ENCODE assay signal across 12 cellular contexts in the genomic region with DNA sequence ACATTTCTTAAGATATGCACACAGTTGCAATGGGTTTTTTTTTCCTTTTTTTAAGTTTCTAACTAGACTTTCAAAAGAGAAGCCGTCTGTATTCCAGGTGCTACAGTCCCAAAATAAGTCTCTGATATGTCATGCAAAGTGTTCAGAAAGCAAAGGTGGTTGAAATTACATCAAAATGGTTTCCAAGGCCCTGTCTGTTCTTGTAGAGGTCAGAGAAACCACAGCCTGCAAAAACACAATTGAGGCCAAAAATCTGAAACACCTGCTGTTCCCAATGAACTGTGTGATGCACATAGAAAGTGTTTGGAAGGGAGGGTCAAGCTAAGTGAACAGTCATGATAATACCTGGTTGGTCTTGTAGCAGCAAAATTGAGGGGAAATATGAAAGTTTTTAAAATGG.
A peak's percentile ranks its signal among the peaks of the same experiment; 100 is the strongest.
DNase-seq lines count a peak whose midpoint lies in the region; ATAC-seq and TF ChIP-seq lines count a peak whose summit lies in the region.
"Had no signal": no experiment of that assay in that cellular context is flagged by ENCODE, and none has a peak within 500 bp of the region (broad histone marks: within the 10 kb centered on the region; RNA-seq: fewer than 3 reads in every experiment).

No MANE protein-coding gene starts in this region.

- H3K27ac ChIP-seq in DND-41 (ENCODE audit: low read length) = no peak overlapping the region
- no peak overlapping the region for H3K27ac ChIP-seq in PC-9
- H3K27ac ChIP-seq: WERI-Rb-1 had no signal

- TF ChIP-seq CTCF in DND-41 (IDR thresholded peaks at IDR 0.05; ENCODE audit: borderline replicate concordance, extremely low read depth, low read length, poor library complexity, severe bottlenecking) = no peak
- TF ChIP-seq CTCF in PC-9 (conservative IDR thresholded peaks at IDR 0.05) = no peak

- ATAC-seq in DND-41 (ENCODE audit: insufficient read depth, low read depth) (0 out of 3 replicates have a peak, but pooled peaks have one; percentile 22), GM19328 (IDR thresholded peaks at IDR 0.05; ENCODE audit: unreplicated experiment) (peak; percentile 71), HG02623 (IDR thresholded peaks at IDR 0.05; ENCODE audit: unreplicated experiment) (peak; percentile 88), HG03442 (IDR thresholded peaks at IDR 0.05; ENCODE audit: unreplicated experiment) (peak; percentile 87)
- ATAC-seq: activated T-cell treated with anti-CD3 and anti-CD28 coated beads, Interleukin-2, amount 50 U/mL, for 72 hours had no signal

- intact Hi-C loops in PC-9 (cut with micrococcal nuclease; ENCODE audit: unreplicated experiment) = no loop called here

- POLR2A ChIA-PET in PC-9 (lab: Charles Lee; ENCODE audit: unreplicated experiment) = no interaction called here

- no peak overlapping the region for H3K4me3 ChIP-seq in DND-41 (ENCODE audit: low read depth in 1 of 2, low read length in 2 of 2)
- no peak overlapping the region for H3K4me3 ChIP-seq in PC-9

- H3K4me1 ChIP-seq in DND-41 (ENCODE audit: insufficient read depth, low read length) (no peaks in the 10 kb centered on the region), PC-9 (replicated peaks; ENCODE audit: insufficient read depth) (no peaks in the 10 kb centered on the region)

- H3K27me3 ChIP-seq in DND-41 (ENCODE audit: insufficient read depth, low read length, poor library complexity) (no peaks in the 10 kb centered on the region), PC-9 (ENCODE audit: insufficient read depth, low read depth) (no peaks in the 10 kb centered on the region)

- H3K4me2 ChIP-seq in DND-41 (ENCODE audit: insufficient read depth, low read length) (no peak overlapping the region), PC-9 (no peak overlapping the region)

- DNase-seq in DND-41 (no peak), retina (no peak), PC-9 (no peak), amygdala (lab: John Stamatoyannopoulos, UW) (no peak)
- no peak for DNase-seq in stimulated activated naive CD4-positive, alpha-beta T cell treated with Interleukin-2 at 50 U/mL for 16 hours (lab: John Stamatoyannopoulos, UW)
- DNase-seq: activated T-cell treated with anti-CD3 and anti-CD28 coated beads, Interleukin-2, amount 50 U/mL, for 72 hours; erythroblast; HCEC 1CT had no signal

- CTCF ChIA-PET in PC-9 (lab: Charles Lee) = no interaction called here

- H3K9me2 ChIP-seq in PC-9 (ENCODE audit: insufficient read depth) = no peaks in the 10 kb centered on the region

- no peaks in the 10 kb centered on the region for H3K9me3 ChIP-seq in DND-41 (ENCODE audit: insufficient read depth, low read length, severe bottlenecking)
- H3K9me3 ChIP-seq in PC-9 (ENCODE audit: insufficient read depth, low read depth) = no peaks in the 10 kb centered on the region

- no peaks in the 10 kb centered on the region for H4K20me1 ChIP-seq in DND-41 (ENCODE audit: insufficient read depth, low read length)
- no peaks in the 10 kb centered on the region for H4K20me1 ChIP-seq in PC-9 (ENCODE audit: insufficient read depth)

- no TSS peak for BruUV-seq in PC-9 (replicated peaks; lab: Mats Ljungman, UMichigan)

- H3K9ac ChIP-seq in DND-41 (ENCODE audit: low read depth, low read length) = no peak overlapping the region

- no peaks in the 10 kb centered on the region for H3K79me2 ChIP-seq in DND-41 (ENCODE audit: insufficient read depth, low read length)
- H3K79me2 ChIP-seq in PC-9 (ENCODE audit: low read depth) = no peaks in the 10 kb centered on the region

- no peaks in the 10 kb centered on the region for H3F3A ChIP-seq in PC-9 (ENCODE audit: insufficient read depth, low read depth)

- no peak overlapping the region for H2AFZ ChIP-seq in DND-41 (ENCODE audit: low read depth, low read length)
- no peak overlapping the region for H2AFZ ChIP-seq in PC-9

- H3K36me3 ChIP-seq in DND-41 (ENCODE audit: insufficient read depth, low read length) (peaks cover 15% of the 10 kb centered on the region; the same call in 1 of the 2 replicates), PC-9 (ENCODE audit: low read depth) (no peaks in the 10 kb centered on the region)
- H3K36me3 ChIP-seq: WERI-Rb-1 had no signal

Comparison
In these comparisons a context has a peak if more than half of its experiments do, and no peak if none do; other contexts are left out.
1. ATAC-seq: peak in every context shown above with its lines; median percentile 88 in HG02623; 87 in HG03442; 71 in GM19328; 22 in DND-41.